In the genomic region with DNA sequence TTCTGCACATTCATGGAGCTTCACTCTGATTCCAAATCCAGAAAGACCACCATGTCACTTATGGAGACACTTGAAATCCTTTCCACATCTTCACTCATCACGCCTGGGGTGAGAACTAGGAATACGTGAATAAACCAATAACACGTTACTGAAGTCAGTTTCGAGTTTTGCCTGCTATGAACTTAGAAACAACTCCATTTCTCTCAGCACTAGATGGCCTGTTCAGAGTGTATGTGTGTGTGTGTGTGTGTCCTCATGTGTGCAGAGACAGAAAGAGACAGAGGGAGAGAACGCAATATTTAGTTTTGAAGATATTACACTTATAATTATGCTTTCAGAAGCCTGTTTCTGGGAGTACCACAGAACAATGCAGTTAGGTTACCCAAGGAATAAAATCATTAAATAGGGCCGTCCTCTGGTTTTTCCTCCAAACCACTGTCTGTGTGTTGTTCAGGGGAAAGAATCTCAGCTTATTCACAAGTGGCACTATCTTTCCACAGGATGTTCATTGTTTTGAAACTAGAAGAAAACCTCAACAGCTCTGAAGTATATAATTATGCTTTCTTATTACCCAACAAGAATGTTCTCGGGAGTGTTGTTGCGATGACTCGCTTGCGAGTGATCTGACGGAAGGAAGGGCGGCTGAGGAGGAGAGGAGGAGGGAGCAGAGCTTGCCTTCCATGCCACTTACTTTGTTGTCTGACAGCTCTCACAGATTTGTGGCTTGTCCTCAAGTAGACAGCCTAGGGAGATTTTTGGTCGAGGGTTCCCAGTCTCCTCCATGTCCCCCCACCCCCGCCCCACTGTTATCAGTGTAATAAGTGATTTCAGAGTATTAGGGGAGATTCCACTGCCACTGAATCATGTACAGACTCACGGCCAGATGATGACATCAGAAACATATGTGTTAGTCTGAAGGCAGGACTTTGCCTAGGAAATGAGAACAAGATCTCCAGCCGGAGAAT, we compare ENCODE assay signal across 8 cellular contexts.
DNase-seq lines count a peak whose midpoint lies in the region; ATAC-seq, FAIRE-seq and TF ChIP-seq lines count a peak whose summit lies in the region.

No MANE protein-coding gene starts in this region.

- no peaks in the 10 kb centered on the region for H3K9me3 ChIP-seq in CD4-positive, CD25-positive, alpha-beta regulatory T cell (ENCODE audit: control insufficient read depth in 2 of 2, low read length in 2 of 2)
- H3K9me3 ChIP-seq in heart left ventricle, result no peaks in the 10 kb centered on the region

- H3K9me3 Mint-ChIP-seq in CD4-positive, CD25-positive, alpha-beta regulatory T cell, result peaks cover 0 to 2% (median 0%) of the 10 kb centered on the region in 7 donors

- no peaks in the 10 kb centered on the region for H3K36me3 Mint-ChIP-seq in CD4-positive, CD25-positive, alpha-beta regulatory T cell

- H3K4me1 ChIP-seq in CD4-positive, CD25-positive, alpha-beta regulatory T cell (ENCODE audit: control insufficient read depth, insufficient read depth, low read length, poor library complexity, severe bottlenecking), result peaks cover 37% of the 10 kb centered on the region
- H3K4me1 ChIP-seq in heart left ventricle, result peaks cover 0 to 35% (median 0%) of the 10 kb centered on the region in 12 donors

- no peaks in the 10 kb centered on the region for H3K27me3 ChIP-seq in CD4-positive, CD25-positive, alpha-beta regulatory T cell (ENCODE audit: control insufficient read depth, insufficient read depth, low read length)
- no peaks in the 10 kb centered on the region for H3K27me3 ChIP-seq in heart left ventricle

- peak overlapping the region; percentile 88 for H3K27ac ChIP-seq in CD4-positive, CD25-positive, alpha-beta regulatory T cell (ENCODE audit: insufficient read depth, low read length, poor library complexity, severe bottlenecking)
- peak overlapping the region in 11 of 12 donors; percentile 3 to 80 (median 54) for H3K27ac ChIP-seq in heart left ventricle

- DNase-seq in CD4-positive, CD25-positive, alpha-beta regulatory T cell, result peak; percentile 49 to 85 (median 79)
- DNase-seq in RCC 7860 (ENCODE audit: low spot score) (peak; percentile 77), heart left ventricle (peak in 3 of 5 donors; percentile 29 to 73 (median 36)), pons (ENCODE audit: low spot score) (no peak)
- DNase-seq in activated effector memory CD4-positive, alpha-beta T cell treated with anti-CD3 and anti-CD28 coated beads, Interleukin-2, amount 50 U/mL, for 16 hours, result peak; percentile 85
- DNase-seq in stimulated activated CD4-positive, alpha-beta T cell treated with anti-CD3 and anti-CD28 coated beads, Interleukin-12 subunit alpha, Interleukin-12 subunit beta, amount 100 ng/mL, for 48 hours (ENCODE audit: low read depth in 2 of 3, low spot score in 1 of 3), result peak; percentile 47 to 54 (median 53)

- TF ChIP-seq POLR2A in heart left ventricle (IDR thresholded peaks at IDR 0.05), result no peak

- H3K27ac Mint-ChIP-seq in CD4-positive, CD25-positive, alpha-beta regulatory T cell, result peak overlapping the region; percentile 97 to 98 (median 98)

- WGBS in heart left ventricle, 4 donors, result 58 to 63% (median 61%) methylated on average over 16 of the region's 16 CpGs

- FAIRE-seq in RCC 7860 (lab: Jason Lieb, UNC), result no peak

- peak; percentile 89 to 94 for ATAC-seq in CD4-positive, CD25-positive, alpha-beta regulatory T cell (ENCODE audit: low read depth in 2 of 2)
- ATAC-seq in heart left ventricle, result peak; percentile 71 to 93 (median 86)
- no peak for ATAC-seq in GM21786 (IDR thresholded peaks at IDR 0.05; ENCODE audit: unreplicated experiment)
- ATAC-seq in GM21619 (IDR thresholded peaks at IDR 0.05; ENCODE audit: unreplicated experiment), result no peak

- peak overlapping the region; percentile 22 to 87 (median 60) for H3K4me3 Mint-ChIP-seq in CD4-positive, CD25-positive, alpha-beta regulatory T cell

- peaks cover 26 to 72% (median 32%) of the 10 kb centered on the region in 4 donors for H3K4me1 Mint-ChIP-seq in CD4-positive, CD25-positive, alpha-beta regulatory T cell

- no peaks in the 10 kb centered on the region for H3K27me3 Mint-ChIP-seq in CD4-positive, CD25-positive, alpha-beta regulatory T cell

- TF ChIP-seq CTCF in heart left ventricle (IDR thresholded peaks at IDR 0.05), result no peak

- peak overlapping the region; percentile 56 for H3K4me3 ChIP-seq in CD4-positive, CD25-positive, alpha-beta regulatory T cell (ENCODE audit: low read depth, low read length)
- H3K4me3 ChIP-seq in heart left ventricle, result no peak overlapping the region

- no peaks in the 10 kb centered on the region for H3K36me3 ChIP-seq in CD4-positive, CD25-positive, alpha-beta regulatory T cell (ENCODE audit: control insufficient read depth, insufficient read depth, low read length)
- H3K36me3 ChIP-seq in heart left ventricle, result no peaks in the 10 kb centered on the region

- intact Hi-C loops in heart left ventricle (cut with DNase I), result no loop called here

Comparison
In these comparisons a context has a peak if more than half of its experiments do, and no peak if none do; other contexts are left out.
1. ATAC-seq: peak in CD4-positive, CD25-positive, alpha-beta regulatory T cell (2 of 2) and heart left ventricle (4 of 4); none in GM21786 (single experiment) and GM21619 (single experiment).